Comparison of ENCODE assay signal across 11 cellular contexts in the genomic region with DNA sequence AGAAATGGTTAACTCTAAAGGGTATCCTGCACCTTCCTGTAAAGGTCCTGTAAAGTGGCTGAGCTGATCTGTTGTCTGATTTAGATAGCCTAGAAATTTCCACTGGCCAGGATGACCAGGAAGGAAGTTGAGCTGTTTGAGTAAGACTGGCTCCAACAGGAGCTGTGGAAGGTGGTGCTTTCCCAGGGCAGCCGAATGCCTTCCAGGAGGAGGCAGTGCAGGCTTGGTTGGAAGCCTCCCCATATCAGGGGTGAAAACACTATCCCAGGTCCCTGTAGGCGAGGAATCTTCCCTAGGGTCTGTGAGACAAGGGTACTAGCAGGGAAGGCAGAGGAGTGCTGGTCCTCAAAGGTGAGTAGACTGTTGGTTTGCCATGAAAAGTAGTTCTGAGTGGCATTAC.
DNase-seq lines count a peak whose midpoint lies in the region; ATAC-seq, FAIRE-seq and TF ChIP-seq lines count a peak whose summit lies in the region.
"Had no signal": no experiment of that assay in that cellular context is flagged by ENCODE, and none has a peak within 500 bp of the region (broad histone marks: within the 10 kb centered on the region; RNA-seq: fewer than 3 reads in every experiment).

No MANE protein-coding gene starts in this region.

- peak; percentile 51 for DNase-seq in MCF 10A (ENCODE audit: unreplicated experiment)
- DNase-seq in breast epithelium (ENCODE audit: low spot score in 2 of 2) = no peak
- no peak for DNase-seq in GM12878 (ENCODE audit: low read depth, low spot score)
- DNase-seq in kidney glomerular epithelial cell (lab: John Stamatoyannopoulos, UW) = peak; percentile 50
- no peak for DNase-seq in GM12891 (ENCODE audit: insufficient read length, low spot score)
- DNase-seq in D721Med (ENCODE audit: insufficient read length, low spot score) = no peak
- DNase-seq in activated CD4-positive, alpha-beta T cell treated with anti-CD3 and anti-CD28 coated beads, Interleukin-2, amount 50 U/mL, for 4 hours = no peak
- DNase-seq: CD4-positive, CD25-positive, alpha-beta regulatory T cell; NCI-H510A had no signal

- H3K79me2 ChIP-seq in GM12878 (ENCODE audit: control insufficient read depth, insufficient read depth, low read length) = no peaks in the 10 kb centered on the region

- H3K4me3 ChIP-seq in breast epithelium (no peak overlapping the region), GM12878 (no peak overlapping the region)

- BruUV-seq in MCF 10A (replicated peaks; lab: Mats Ljungman, UMichigan) (no TSS peak), GM12878 (replicated peaks; lab: Mats Ljungman, UMichigan) (no TSS peak)

- WGBS in GM12878 (ENCODE audit: insufficient coverage, insufficient replicate concordance, low lambda C conversion rate, missing lambda C conversion rate) = 51% methylated on average over 2 of the region's 2 CpGs

- in situ Hi-C loops in GM12878 (cut with MboI) = no loop called here

- intact Hi-C loops in MCF 10A (cut with micrococcal nuclease) = no loop called here
- intact Hi-C loops in breast epithelium (cut with DNase I; ENCODE audit: low total_unique reads) = no loop called here
- intact Hi-C loops in GM12878 (cut with micrococcal nuclease; ENCODE audit: unreplicated experiment) = loop anchor here (5.0 kb wide), 1 partner anchor 98 kb away; a partner anchor contains a TSS

- RAD21 ChIA-PET in GM12878 (lab: Charles Lee; ENCODE audit: unreplicated experiment) = interaction anchor here (1.7 to 2.7 kb wide), 2 partner anchors 98 to 175 kb away, joined by 9 to 15 read pairs; a partner anchor contains a TSS

- CTCF ChIA-PET in MCF 10A (lab: Yijun Ruan, JAX) (interaction anchor here (0.7 to 1.9 kb wide), 3 partner anchors 62 to 120 kb away, joined by 3 to 7 read pairs (median 3); no protein-coding TSS in a partner anchor), GM12878 (lab: Yijun Ruan, JAX) (interaction anchor here (0.9 to 13.3 kb wide), 7 partner anchors 47 to 292 kb away, joined by 3 to 88 read pairs (median 4); a partner anchor contains a TSS)

- H3K27me3 ChIP-seq in breast epithelium (no peaks in the 10 kb centered on the region), GM12878 (replicated peaks in 1 of 2; ENCODE audit: control insufficient read depth in 2 of 2, insufficient read depth in 2 of 2, low read length in 1 of 2) (no peaks in the 10 kb centered on the region; a peak in 1 of 4 replicates)

- no peak overlapping the region for H2AFZ ChIP-seq in GM12878 (ENCODE audit: control insufficient read depth, low read depth, low read length)

- H3K36me3 Mint-ChIP-seq in MCF 10A (ENCODE audit: insufficient read depth, unreplicated experiment) = no peaks in the 10 kb centered on the region
- H3K36me3 Mint-ChIP-seq: activated naive CD4-positive, alpha-beta T cell treated with anti-CD3 and anti-CD28 coated beads, Interleukin-2, amount 50 U/mL, for 72 hours; CD4-positive, CD25-positive, alpha-beta regulatory T cell had no signal

- no peaks in the 10 kb centered on the region for H4K20me1 ChIP-seq in GM12878 (ENCODE audit: control insufficient read depth, insufficient read depth)

- ATAC-seq in GM12878 = peak; percentile 33
- ATAC-seq in GM18858 (IDR thresholded peaks at IDR 0.05; ENCODE audit: unreplicated experiment) = no peak

- H3K27ac Mint-ChIP-seq in MCF 10A (ENCODE audit: low read depth, unreplicated experiment) = no peak overlapping the region
- H3K27ac Mint-ChIP-seq: activated naive CD4-positive, alpha-beta T cell treated with anti-CD3 and anti-CD28 coated beads, Interleukin-2, amount 50 U/mL, for 72 hours had no signal

- FAIRE-seq in GM12878 (lab: Jason Lieb, UNC) (no peak), GM12891 (lab: Jason Lieb, UNC) (no peak), D721Med (lab: Jason Lieb, UNC) (no peak)

- no peaks in the 10 kb centered on the region for H3K9me3 ChIP-seq in breast epithelium
- no peaks in the 10 kb centered on the region for H3K9me3 ChIP-seq in GM12878 (replicated peaks; ENCODE audit: control insufficient read depth, insufficient read depth, low read length)

- no peaks in the 10 kb centered on the region for H3K9me3 Mint-ChIP-seq in MCF 10A (ENCODE audit: unreplicated experiment)
- H3K9me3 Mint-ChIP-seq: activated naive CD4-positive, alpha-beta T cell treated with anti-CD3 and anti-CD28 coated beads, Interleukin-2, amount 50 U/mL, for 72 hours; CD4-positive, CD25-positive, alpha-beta regulatory T cell had no signal

- no peaks in the 10 kb centered on the region for H3K36me3 ChIP-seq in breast epithelium
- H3K36me3 ChIP-seq in GM12878 (ENCODE audit: control insufficient read depth in 2 of 2, insufficient read depth in 2 of 2, low read length in 1 of 2) = no peaks in the 10 kb centered on the region

- TF ChIP-seq POLR2A in breast epithelium (IDR thresholded peaks at IDR 0.05) = no peak
- TF ChIP-seq POLR2A in GM12878 (IDR thresholded peaks at IDR 0.05; ENCODE audit: low read depth, low read length) = no peak
- TF ChIP-seq POLR2A in GM12891 (IDR thresholded peaks at IDR 0.05; ENCODE audit: low read depth, low read length) = no peak

- peak; percentile 45 for TF ChIP-seq RAD21 in GM12878 (IDR thresholded peaks at IDR 0.05; ENCODE audit: insufficient read depth, low read depth, low read length)

- H3K9ac ChIP-seq in GM12878 (ENCODE audit: control insufficient read depth, insufficient read depth, low read length) = no peak overlapping the region

- no peak for TF ChIP-seq EP300 in GM12878 (IDR thresholded peaks at IDR 0.05; ENCODE audit: borderline replicate concordance in 1 of 2, control insufficient read depth in 1 of 2, low read depth in 2 of 2, low read length in 2 of 2)

- TF ChIP-seq CTCF in MCF 10A (IDR thresholded peaks at IDR 0.05; ENCODE audit: unreplicated experiment) (peak; percentile 31), breast epithelium (IDR thresholded peaks at IDR 0.05) (no peak), GM12878 (IDR thresholded peaks at IDR 0.05 in 2 of 3, conservative IDR thresholded peaks at IDR 0.05 in 1 of 3; ENCODE audit: control insufficient read depth in 2 of 3, extremely low read depth in 1 of 3, insufficient read depth in 1 of 3, low read depth in 3 of 3, low read length in 3 of 3) (peak in 2 of 3 experiments; percentile 18; a peak in 2 of 6 replicates), D721Med (IDR thresholded peaks at IDR 0.05; ENCODE audit: insufficient read depth, missing control alignments) (no peak)

- H3K27ac ChIP-seq in breast epithelium (no peak overlapping the region), GM12878 (ENCODE audit: control insufficient read depth, insufficient read depth) (no peak overlapping the region)

- SMC1A ChIA-PET in GM12878 (lab: Charles Lee; ENCODE audit: uncharacterized antibody, unreplicated experiment) = interaction anchor here (1.0 to 6.7 kb wide), 6 partner anchors 12 to 177 kb away, joined by 4 to 49 read pairs (median 7); a partner anchor contains a TSS

- H3K4me3 Mint-ChIP-seq in MCF 10A (ENCODE audit: unreplicated experiment) = no peak overlapping the region
- H3K4me3 Mint-ChIP-seq: CD4-positive, CD25-positive, alpha-beta regulatory T cell had no signal

- H3K4me2 ChIP-seq in GM12878 (ENCODE audit: control insufficient read depth, insufficient read depth) = no peak overlapping the region

- no peaks in the 10 kb centered on the region for H3K4me1 Mint-ChIP-seq in MCF 10A (ENCODE audit: insufficient read depth, unreplicated experiment)

- peaks cover 14% of the 10 kb centered on the region for H3K27me3 Mint-ChIP-seq in MCF 10A (ENCODE audit: insufficient read depth, unreplicated experiment)

- H3K4me1 ChIP-seq in breast epithelium = no peaks in the 10 kb centered on the region
- no peaks in the 10 kb centered on the region for H3K4me1 ChIP-seq in GM12878 (ENCODE audit: control insufficient read depth, insufficient read depth, low read length)

- POLR2A ChIA-PET in MCF 10A (lab: Yijun Ruan, JAX) = interaction anchor here (1.1 kb wide), 1 partner anchor 13 kb away, joined by 3 read pairs; no protein-coding TSS in a partner anchor
- POLR2A ChIA-PET in GM12878 (lab: Charles Lee) = interaction anchor here (0.5 kb wide), 1 partner anchor 60 kb away, joined by 4 read pairs; no protein-coding TSS in a partner anchor

TF ChIP-seq in GM12878, 131 proteins besides CTCF, POLR2A, EP300 and RAD21:
- TF ChIP-seq SMC3 (IDR thresholded peaks at IDR 0.05; ENCODE audit: borderline replicate concordance, low read length) (peak; percentile 11; the same call in 1 of the 2 replicates), ATF7 (IDR thresholded peaks at IDR 0.05; ENCODE audit: low read depth) (no peak)

TF ChIP-seq in GM12891, 5 proteins besides CTCF, POLR2A, EP300 and RAD21:
- TF ChIP-seq TAF1 (IDR thresholded peaks at IDR 0.05; ENCODE audit: low read depth, low read length) (no peak), POU2F2 (IDR thresholded peaks at IDR 0.05; ENCODE audit: low read depth, low read length) (no peak), POLR2AphosphoS5 (IDR thresholded peaks at IDR 0.05; ENCODE audit: low read depth, low read length) (no peak), SPI1 (IDR thresholded peaks at IDR 0.05; ENCODE audit: low read depth, low read length) (no peak), PAX5 (IDR thresholded peaks at IDR 0.05; ENCODE audit: insufficient read depth, low read length, severe bottlenecking) (no peak)
TF ChIP-seq in GM12891: peak in this region for 0.

Comparison
In these comparisons a context has a peak if more than half of its experiments do, and no peak if none do; other contexts are left out.
1. DNase-seq: peak in MCF 10A (single experiment) and kidney glomerular epithelial cell (single experiment); none in breast epithelium (0 of 2), GM12878 (single experiment), GM12891 (single experiment), D721Med (single experiment) and activated CD4-positive, alpha-beta T cell treated with anti-CD3 and anti-CD28 coated beads, Interleukin-2, amount 50 U/mL, for 4 hours (0 of 2).
2. CTCF ChIP-seq: peak in MCF 10A (single experiment) and GM12878 (2 of 3); none in breast epithelium (0 of 3) and D721Med (single experiment).